1 cellular context compared by ENCODE assay signal in genomic region chr7:45975367-45975766, GRCh38.
TF ChIP-seq lines count a peak whose summit lies in the region.

No MANE protein-coding gene starts in this region.

TF ChIP-seq in GM23338, 12 proteins besides CTCF, POLR2A, EP300 and RAD21 (continued from another document):
- TF ChIP-seq, protein P1, sequence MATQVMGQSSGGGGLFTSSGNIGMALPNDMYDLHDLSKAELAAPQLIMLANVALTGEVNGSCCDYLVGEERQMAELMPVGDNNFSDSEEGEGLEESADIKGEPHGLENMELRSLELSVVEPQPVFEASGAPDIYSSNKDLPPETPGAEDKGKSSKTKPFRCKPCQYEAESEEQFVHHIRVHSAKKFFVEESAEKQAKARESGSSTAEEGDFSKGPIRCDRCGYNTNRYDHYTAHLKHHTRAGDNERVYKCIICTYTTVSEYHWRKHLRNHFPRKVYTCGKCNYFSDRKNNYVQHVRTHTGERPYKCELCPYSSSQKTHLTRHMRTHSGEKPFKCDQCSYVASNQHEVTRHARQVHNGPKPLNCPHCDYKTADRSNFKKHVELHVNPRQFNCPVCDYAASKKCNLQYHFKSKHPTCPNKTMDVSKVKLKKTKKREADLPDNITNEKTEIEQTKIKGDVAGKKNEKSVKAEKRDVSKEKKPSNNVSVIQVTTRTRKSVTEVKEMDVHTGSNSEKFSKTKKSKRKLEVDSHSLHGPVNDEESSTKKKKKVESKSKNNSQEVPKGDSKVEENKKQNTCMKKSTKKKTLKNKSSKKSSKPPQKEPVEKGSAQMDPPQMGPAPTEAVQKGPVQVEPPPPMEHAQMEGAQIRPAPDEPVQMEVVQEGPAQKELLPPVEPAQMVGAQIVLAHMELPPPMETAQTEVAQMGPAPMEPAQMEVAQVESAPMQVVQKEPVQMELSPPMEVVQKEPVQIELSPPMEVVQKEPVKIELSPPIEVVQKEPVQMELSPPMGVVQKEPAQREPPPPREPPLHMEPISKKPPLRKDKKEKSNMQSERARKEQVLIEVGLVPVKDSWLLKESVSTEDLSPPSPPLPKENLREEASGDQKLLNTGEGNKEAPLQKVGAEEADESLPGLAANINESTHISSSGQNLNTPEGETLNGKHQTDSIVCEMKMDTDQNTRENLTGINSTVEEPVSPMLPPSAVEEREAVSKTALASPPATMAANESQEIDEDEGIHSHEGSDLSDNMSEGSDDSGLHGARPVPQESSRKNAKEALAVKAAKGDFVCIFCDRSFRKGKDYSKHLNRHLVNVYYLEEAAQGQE (IDR thresholded peaks at IDR 0.05; ENCODE audit: unreplicated experiment) = no peak
- TF ChIP-seq STAT1 (IDR thresholded peaks at IDR 0.05; ENCODE audit: unreplicated experiment) = no peak
- no peak for TF ChIP-seq CREB1 (CRISPR knock-in tag; IDR thresholded peaks at IDR 0.05; ENCODE audit: low read depth)
- TF ChIP-seq ETS1 (IDR thresholded peaks at IDR 0.05) = no peak
- no peak for TF ChIP-seq ZNF331 (CRISPR knock-in tag; IDR thresholded peaks at IDR 0.05; ENCODE audit: low read depth)
- TF ChIP-seq EZH2 (IDR thresholded peaks at IDR 0.05; ENCODE audit: low read depth, unreplicated experiment) = no peak
